In the genomic region with DNA sequence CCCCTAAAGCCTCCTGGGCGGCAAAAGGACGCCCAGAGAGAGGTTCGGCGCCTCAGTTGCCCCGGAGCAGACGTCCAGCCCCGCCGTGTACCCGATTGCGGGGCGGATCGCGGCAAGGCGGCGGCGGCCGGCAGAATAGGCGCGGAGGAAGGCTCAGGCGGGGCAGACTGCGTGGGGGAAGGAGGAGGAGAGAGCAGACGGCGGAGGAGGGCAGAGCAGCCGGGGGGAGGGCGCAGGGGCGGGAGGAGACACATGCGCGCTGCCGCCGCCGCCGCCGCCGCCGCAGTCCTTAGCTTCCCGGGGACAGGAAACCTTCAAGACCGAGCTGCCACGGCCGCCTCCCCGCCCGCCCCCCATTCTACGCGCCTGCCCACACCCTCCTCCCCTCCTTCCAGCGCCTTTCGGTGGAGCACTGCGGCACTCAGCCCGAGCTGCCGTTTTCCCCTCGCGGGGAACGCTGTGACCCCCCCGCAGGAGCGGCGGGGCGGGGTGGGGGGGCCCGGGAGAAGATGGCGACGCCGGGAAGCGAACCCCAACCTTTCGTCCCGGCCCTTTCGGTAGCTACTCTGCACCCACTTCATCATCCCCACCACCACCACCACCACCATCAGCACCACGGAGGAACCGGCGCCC, we compare ENCODE assay signal across 8 cellular contexts. TPM values are rescaled to one million over a fixed set of nuclear protein-coding genes. Genes with fewer than 3 reads are reported as not detected.
DNase-seq lines count a peak whose midpoint lies in the region; ATAC-seq and TF ChIP-seq lines count a peak whose summit lies in the region.

Gene LRCH1, plus strand, starts transcription at position 283 of the 633 bp plus-strand sequence. Its CDS starts 227 bp downstream, at position 510.

- H3K4me3 Mint-ChIP-seq in activated CD4-positive, alpha-beta T cell treated with anti-CD3 and anti-CD28 coated beads for 36 hours = peak within 1 kb of the TSS; percentile 91
- peak within 1 kb of the TSS; percentile 92 for H3K4me3 Mint-ChIP-seq in chondrocyte (ENCODE audit: unreplicated experiment)

- CTCF ChIA-PET in activated CD4-positive, alpha-beta T cell treated with anti-CD3 and anti-CD28 coated beads for 36 hours (lab: Charles Lee) = interaction anchor here (0.6 to 2.1 kb wide), 11 partner anchors 8 to 165 kb away, joined by 3 to 20 read pairs (median 9); no protein-coding TSS in a partner anchor

- intact Hi-C loops in activated CD4-positive, alpha-beta T cell treated with anti-CD3 and anti-CD28 coated beads for 36 hours (cut with DNase I, micrococcal nuclease) = loop anchor here (1.0 to 5.0 kb wide), 7 partner anchors 48 to 500 kb away; partner anchors contain the start of genes ESD (in 1 of the 2) and ZC3H13 (in 1 of the 2)

- DNase-seq in NCI-H524 treated with DMSO at 0.1 percent for 48 hours (lab: John Stamatoyannopoulos, UW) (peak; percentile 42), chondrocyte (ENCODE audit: low spot score) (peak; percentile 96), kidney glomerular epithelial cell (lab: John Stamatoyannopoulos, UW) (peak; percentile 79)
- peak; percentile 93 for DNase-seq in activated CD4-positive, alpha-beta T cell treated with anti-CD3 and anti-CD28 coated beads for 36 hours
- peak; percentile 66 to 72 for DNase-seq in stimulated activated CD4-positive, alpha-beta T cell treated with anti-CD3 and anti-CD28 coated beads, Interleukin-1b, Interleukin-23, amount 100 ng/mL, for 1 hour (ENCODE audit: low read depth in 2 of 2)

- peak within 1 kb of the TSS; percentile 93 for H3K4me3 ChIP-seq in ACC112 (ENCODE audit: low read depth, low read length)

- peak within 1 kb of the TSS; percentile 78 for H3K27ac ChIP-seq in ACC112 (ENCODE audit: low read depth, low read length)

- H3K27me3 ChIP-seq in ACC112 (ENCODE audit: insufficient read depth, low read length) = no peaks in the 10 kb centered on the region

- peak; percentile 75 for ATAC-seq in GM19023 (IDR thresholded peaks at IDR 0.05; ENCODE audit: unreplicated experiment)
- peak; percentile 55 for ATAC-seq in HG03196 (IDR thresholded peaks at IDR 0.05; ENCODE audit: unreplicated experiment)
- ATAC-seq in activated CD4-positive, alpha-beta T cell treated with anti-CD3 and anti-CD28 coated beads for 36 hours = peak; percentile 81

- POLR2A ChIA-PET in activated CD4-positive, alpha-beta T cell treated with anti-CD3 and anti-CD28 coated beads for 36 hours (lab: Charles Lee) = no interaction called here

- H3K9me3 Mint-ChIP-seq in activated CD4-positive, alpha-beta T cell treated with anti-CD3 and anti-CD28 coated beads for 36 hours (ENCODE audit: low read depth) = no peaks in the 10 kb centered on the region
- no peaks in the 10 kb centered on the region for H3K9me3 Mint-ChIP-seq in chondrocyte (ENCODE audit: low read depth)

- peaks cover 9% of the 10 kb centered on the region for H3K4me1 ChIP-seq in ACC112 (ENCODE audit: control insufficient read depth, insufficient read depth, low read length, unreplicated experiment)

- H3K4me1 Mint-ChIP-seq in activated CD4-positive, alpha-beta T cell treated with anti-CD3 and anti-CD28 coated beads for 36 hours = peaks cover 44% of the 10 kb centered on the region
- H3K4me1 Mint-ChIP-seq in chondrocyte (ENCODE audit: low read depth) = peaks cover 36% of the 10 kb centered on the region

- peak; percentile 10 for TF ChIP-seq CTCF in chondrocyte (IDR thresholded peaks at IDR 0.05)

- H3K79me2 ChIP-seq in ACC112 (ENCODE audit: control insufficient read depth, insufficient read depth, low read length, unreplicated experiment) = peaks cover 44% of the 10 kb centered on the region

- peak within 1 kb of the TSS; percentile 91 for H3K27ac Mint-ChIP-seq in activated CD4-positive, alpha-beta T cell treated with anti-CD3 and anti-CD28 coated beads for 36 hours
- peak within 1 kb of the TSS; percentile 91 for H3K27ac Mint-ChIP-seq in chondrocyte (ENCODE audit: unreplicated experiment)

- H3K27me3 Mint-ChIP-seq in activated CD4-positive, alpha-beta T cell treated with anti-CD3 and anti-CD28 coated beads for 36 hours = no peaks in the 10 kb centered on the region
- no peaks in the 10 kb centered on the region for H3K27me3 Mint-ChIP-seq in chondrocyte (ENCODE audit: low read depth)

- H2AFZ ChIP-seq in ACC112 (ENCODE audit: low read length, unreplicated experiment) = peak within 1 kb of the TSS; percentile 91

- H3K36me3 Mint-ChIP-seq in activated CD4-positive, alpha-beta T cell treated with anti-CD3 and anti-CD28 coated beads for 36 hours (ENCODE audit: low read depth) = peaks cover under 1% of the 10 kb centered on the region
- no peaks in the 10 kb centered on the region for H3K36me3 Mint-ChIP-seq in chondrocyte (ENCODE audit: low read depth)

- H3K36me3 ChIP-seq in ACC112 (ENCODE audit: insufficient read depth, low read length) = no peaks in the 10 kb centered on the region

RNA-seq across cellular contexts. Expression of gene LRCH1, which starts in this region (rescaled TPM):
- 10 to 100 TPM; 14.8 to 16.4 TPM for total RNA-seq in activated CD4-positive, alpha-beta T cell treated with anti-CD3 and anti-CD28 coated beads for 36 hours
- 14.0 to 14.4 TPM (median 14.1 TPM) in 3 replicates for total RNA-seq in chondrocyte

Comparison
In these comparisons a context has a peak if more than half of its experiments do, and no peak if none do; other contexts are left out.
1. Peak in every context shown above with its lines: DNase-seq, ATAC-seq, H3K4me3 ChIP-seq and H3K27ac ChIP-seq.
2. DNase-seq: peak in every context shown above with its lines; median percentile 96 in chondrocyte; 93 in activated CD4-positive, alpha-beta T cell treated with anti-CD3 and anti-CD28 coated beads for 36 hours; 79 in kidney glomerular epithelial cell; 69 in stimulated activated CD4-positive, alpha-beta T cell treated with anti-CD3 and anti-CD28 coated beads, Interleukin-1b, Interleukin-23, amount 100 ng/mL, for 1 hour; 42 in NCI-H524 treated with DMSO at 0.1 percent for 48 hours.